8 cellular contexts compared by ENCODE assay signal in genomic region chr13:114110091-114110829, GRCh38. TPM values are rescaled to one million over a fixed set of nuclear protein-coding genes. Genes with fewer than 3 reads are reported as not detected.
DNase-seq lines count a peak whose midpoint lies in the region; ATAC-seq and TF ChIP-seq lines count a peak whose summit lies in the region.

No MANE protein-coding gene starts in this region.

- H3K4me3 ChIP-seq in CD4-positive, CD25-positive, alpha-beta regulatory T cell (ENCODE audit: low read depth, low read length), result peak overlapping the region; percentile 69
- H3K4me3 ChIP-seq in HEK293 (ENCODE audit: low read depth, low read length) (no peak overlapping the region), brain microvascular endothelial cell (ENCODE audit: low read depth, low read length) (no peak overlapping the region)

- no peaks in the 10 kb centered on the region for H3K9me3 ChIP-seq in CD4-positive, CD25-positive, alpha-beta regulatory T cell (ENCODE audit: control insufficient read depth in 2 of 2, low read length in 2 of 2)
- H3K9me3 ChIP-seq in HEK293 (ENCODE audit: control insufficient read depth, insufficient read depth, low read depth, low read length), result no peaks in the 10 kb centered on the region

- peaks cover 21% of the 10 kb centered on the region for H3K36me3 Mint-ChIP-seq in CD4-positive, CD25-positive, alpha-beta regulatory T cell
- H3K36me3 Mint-ChIP-seq in stimulated activated memory B cell treated with anti-CD40 and anti-IgM and Interleukin-4, amounts not matched to agents 10 μg/mL and 1 μg/mL and 100 μg/mL, for 72 hours, result peaks cover 12% of the 10 kb centered on the region

- in situ Hi-C loops in brain microvascular endothelial cell (cut with HindIII; ENCODE audit: low pct_ligation_motif_present, low sequenced_read_pairs), result no loop called here

- CTCF ChIA-PET in HEK293 (lab: Yijun Ruan, JAX), result interaction anchor here (1.0 kb wide), 1 partner anchor 86 kb away, joined by 3 read pairs; no protein-coding TSS in a partner anchor

- TF ChIP-seq CTCF in HEK293 (tag by site-specific recombination; IDR thresholded peaks at IDR 0.05) (no peak), brain microvascular endothelial cell (IDR thresholded peaks at IDR 0.05; ENCODE audit: low read depth, low read length, missing control alignments) (no peak)

- peaks cover 90% of the 10 kb centered on the region for H3K4me1 ChIP-seq in CD4-positive, CD25-positive, alpha-beta regulatory T cell (ENCODE audit: control insufficient read depth, insufficient read depth, low read length, poor library complexity, severe bottlenecking)
- no peaks in the 10 kb centered on the region for H3K4me1 ChIP-seq in HEK293 (ENCODE audit: control insufficient read depth, insufficient read depth, low read length)

- no peaks in the 10 kb centered on the region for H3K27me3 Mint-ChIP-seq in CD4-positive, CD25-positive, alpha-beta regulatory T cell
- H3K27me3 Mint-ChIP-seq in stimulated activated memory B cell treated with anti-CD40 and anti-IgM and Interleukin-4, amounts not matched to agents 10 μg/mL and 1 μg/mL and 100 μg/mL, for 72 hours, result no peaks in the 10 kb centered on the region

- POLR2A ChIA-PET in HEK293 (lab: Yijun Ruan, JAX), result no interaction called here

- DNase-seq in CD4-positive, CD25-positive, alpha-beta regulatory T cell, result peak; percentile 52 to 95 (median 76)
- DNase-seq in SKM-1 (lab: John Stamatoyannopoulos, UW; ENCODE audit: unreplicated experiment), result peak; percentile 10
- peak; percentile 72 for DNase-seq in activated naive CD4-positive, alpha-beta T cell treated with anti-CD3 and anti-CD28 coated beads, Interleukin-2, amount 50 U/mL, for 16 hours
- no peak for DNase-seq in left lobe of liver (ENCODE audit: low spot score)
- DNase-seq in brain microvascular endothelial cell, result no peak
- no peak for DNase-seq in HK-2 (ENCODE audit: unreplicated experiment)

- peak overlapping the region; percentile 93 to 98 (median 96) for H3K27ac Mint-ChIP-seq in CD4-positive, CD25-positive, alpha-beta regulatory T cell
- H3K27ac Mint-ChIP-seq in stimulated activated memory B cell treated with anti-CD40 and anti-IgM and Interleukin-4, amounts not matched to agents 10 μg/mL and 1 μg/mL and 100 μg/mL, for 72 hours, result peak overlapping the region; percentile 65

- H3K4me1 Mint-ChIP-seq in CD4-positive, CD25-positive, alpha-beta regulatory T cell, result peaks cover 12 to 86% (median 49%) of the 10 kb centered on the region in 4 donors
- H3K4me1 Mint-ChIP-seq in stimulated activated memory B cell treated with anti-CD40 and anti-IgM and Interleukin-4, amounts not matched to agents 10 μg/mL and 1 μg/mL and 100 μg/mL, for 72 hours, result peaks cover 53% of the 10 kb centered on the region

- no peaks in the 10 kb centered on the region for H3K27me3 ChIP-seq in CD4-positive, CD25-positive, alpha-beta regulatory T cell (ENCODE audit: control insufficient read depth, insufficient read depth, low read length)
- no peaks in the 10 kb centered on the region for H3K27me3 ChIP-seq in brain microvascular endothelial cell (replicated peaks)

- peak overlapping the region; percentile 89 to 93 (median 92) for H3K4me3 Mint-ChIP-seq in CD4-positive, CD25-positive, alpha-beta regulatory T cell
- H3K4me3 Mint-ChIP-seq in stimulated activated memory B cell treated with anti-CD40 and anti-IgM and Interleukin-4, amounts not matched to agents 10 μg/mL and 1 μg/mL and 100 μg/mL, for 72 hours, result peak overlapping the region; percentile 44

- peaks cover 0 to 5% (median 0%) of the 10 kb centered on the region in 7 donors for H3K9me3 Mint-ChIP-seq in CD4-positive, CD25-positive, alpha-beta regulatory T cell
- H3K9me3 Mint-ChIP-seq in stimulated activated memory B cell treated with anti-CD40 and anti-IgM and Interleukin-4, amounts not matched to agents 10 μg/mL and 1 μg/mL and 100 μg/mL, for 72 hours, result no peaks in the 10 kb centered on the region

- H3K36me3 ChIP-seq in CD4-positive, CD25-positive, alpha-beta regulatory T cell (ENCODE audit: control insufficient read depth, insufficient read depth, low read length), result peaks cover 63% of the 10 kb centered on the region
- H3K36me3 ChIP-seq in HEK293 (ENCODE audit: control insufficient read depth in 2 of 2, insufficient read depth in 1 of 2, low read length in 2 of 2) (no peaks in the 10 kb centered on the region), brain microvascular endothelial cell (replicated peaks) (peaks cover 19% of the 10 kb centered on the region)

- peak overlapping the region; percentile 75 for H3K27ac ChIP-seq in CD4-positive, CD25-positive, alpha-beta regulatory T cell (ENCODE audit: insufficient read depth, low read length, poor library complexity, severe bottlenecking)
- no peak overlapping the region for H3K27ac ChIP-seq in HEK293 (ENCODE audit: extremely low read depth, low read depth, low read length)
- no peak overlapping the region for H3K27ac ChIP-seq in brain microvascular endothelial cell

- peak; percentile 79 to 85 for ATAC-seq in CD4-positive, CD25-positive, alpha-beta regulatory T cell (ENCODE audit: low read depth in 2 of 2)
- peak; percentile 38 for ATAC-seq in left lobe of liver
- peak; percentile 93 for ATAC-seq in stimulated activated memory B cell treated with anti-CD40 and anti-IgM and Interleukin-4, amounts not matched to agents 10 μg/mL and 1 μg/mL and 100 μg/mL, for 72 hours

TF ChIP-seq in HEK293, 187 proteins besides CTCF, POLR2A, EP300 and RAD21:
- TF ChIP-seq ZNF585B (tag by site-specific recombination; IDR thresholded peaks at IDR 0.05), result no peak
- TF ChIP-seq ZIC2 (tag by site-specific recombination; IDR thresholded peaks at IDR 0.05), result peak; percentile 39; the same call in 1 of the 2 replicates

RNA-seq across cellular contexts. Expression of gene RASA3, which starts 22.2 kb away (rescaled TPM):
- 265 TPM for total RNA-seq in CD4-positive, CD25-positive, alpha-beta regulatory T cell
- 100 to 1,000 TPM in 1 of 4 donors, 10 to 100 TPM in 3; 93.8 to 116 (median 99.6) TPM for polyA plus RNA-seq in CD4-positive, CD25-positive, alpha-beta regulatory T cell
- 4.5 TPM for total RNA-seq in left lobe of liver

Comparison
In these comparisons a context has a peak if more than half of its experiments do, and no peak if none do; other contexts are left out.
1. ATAC-seq: peak in every context shown above with its lines; median percentile 93 in stimulated activated memory B cell treated with anti-CD40 and anti-IgM and Interleukin-4, amounts not matched to agents 10 μg/mL and 1 μg/mL and 100 μg/mL, for 72 hours; 82 in CD4-positive, CD25-positive, alpha-beta regulatory T cell; 38 in left lobe of liver.
2. DNase-seq: peak in CD4-positive, CD25-positive, alpha-beta regulatory T cell (3 of 3), SKM-1 (single experiment) and activated naive CD4-positive, alpha-beta T cell treated with anti-CD3 and anti-CD28 coated beads, Interleukin-2, amount 50 U/mL, for 16 hours (single experiment); none in left lobe of liver (single experiment), brain microvascular endothelial cell (single experiment) and HK-2 (single experiment).
3. RNA of gene RASA3, which starts 22.2 kb away (total RNA-seq): 265 TPM in CD4-positive, CD25-positive, alpha-beta regulatory T cell (single experiment); 4.5 TPM in left lobe of liver (single experiment); every median in the first group is over 10 times any median in the second.